In genomic region chr1:185840880-185841279, GRCh38 we compare ENCODE assay signal across 20 cellular contexts.
A peak's percentile ranks its signal among the peaks of the same experiment; 100 is the strongest.
DNase-seq lines count a peak whose midpoint lies in the region; ATAC-seq, FAIRE-seq and TF ChIP-seq lines count a peak whose summit lies in the region.
"Had no signal": no experiment of that assay in that cellular context is flagged by ENCODE, and none has a peak within 500 bp of the region (broad histone marks: within the 10 kb centered on the region; RNA-seq: fewer than 3 reads in every experiment).

No MANE protein-coding gene starts in this region.

- H3K27ac ChIP-seq in A673 (ENCODE audit: low read depth, low read length, poor library complexity, severe bottlenecking) (peak overlapping the region; percentile 31), SK-N-MC (peak overlapping the region; percentile 26; the same call in 1 of the 2 replicates), endothelial cell of umbilical vein (ENCODE audit: insufficient read depth, low read depth, low read length) (no peak overlapping the region)
- H3K27ac ChIP-seq: 22Rv1, A549, BLaER1 had no signal

- no peak for FAIRE-seq in endothelial cell of umbilical vein (lab: Jason Lieb, UNC)
- FAIRE-seq: A549, GM12878, GM12892, GM18507 had no signal

- no peak overlapping the region for H3K4me2 ChIP-seq in endothelial cell of umbilical vein (ENCODE audit: insufficient read depth, low read length)
- H3K4me2 ChIP-seq: A549, BLaER1 had no signal

- H3K36me3 ChIP-seq in A673 (ENCODE audit: insufficient read depth, low read length, poor library complexity, severe bottlenecking) (peaks cover 10% of the 10 kb centered on the region), SK-N-MC (ENCODE audit: insufficient read depth, low read length) (peaks cover 4% of the 10 kb centered on the region), endothelial cell of umbilical vein (ENCODE audit: control insufficient read depth in 2 of 2, extremely low read depth in 1 of 2, insufficient read depth in 2 of 2, low read length in 2 of 2) (no peaks in the 10 kb centered on the region)
- H3K36me3 ChIP-seq: BE2C, BLaER1 had no signal

- DNase-seq in A673 (ENCODE audit: low spot score) (no peak), SK-N-MC (ENCODE audit: low read depth, low spot score) (no peak), endothelial cell of umbilical vein (ENCODE audit: low read depth, low spot score) (peak; percentile 71)
- DNase-seq: ACHN; BE2C; C1 segment of cervical spinal cord; Caco-2; Calu3; CD4-positive, alpha-beta T cell; CD8-positive, alpha-beta T cell; DMS79 treated with DMSO at 0.1 percent for 48 hours; GDM1 had no signal

- POLR2A ChIA-PET in A673 (lab: Charles Lee; ENCODE audit: low non-redundant PET): no interaction called here
- POLR2A ChIA-PET in endothelial cell of umbilical vein (lab: Charles Lee): no interaction called here

- H3K4me1 ChIP-seq in A673 (ENCODE audit: insufficient read depth, low read length, poor library complexity, severe bottlenecking) (peaks cover 82% of the 10 kb centered on the region), endothelial cell of umbilical vein (ENCODE audit: control insufficient read depth, extremely low read depth, insufficient read depth, low read length) (peaks cover 6% of the 10 kb centered on the region)
- H3K4me1 ChIP-seq: A549, BE2C, BLaER1, Caco-2 had no signal

- TF ChIP-seq CTCF in A673 (conservative IDR thresholded peaks at IDR 0.05; ENCODE audit: low read depth, low read length) (no peak), endothelial cell of umbilical vein (IDR thresholded peaks at IDR 0.05; ENCODE audit: extremely low read depth in 1 of 2, insufficient read depth in 1 of 2, low read depth in 1 of 2, low read length in 2 of 2) (no peak)

- no TSS peak for BruUV-seq in A673 (replicated peaks; lab: Mats Ljungman, UMichigan)
- no TSS peak for BruUV-seq in endothelial cell of umbilical vein (replicated peaks; lab: Mats Ljungman, UMichigan)

- H3K27me3 ChIP-seq in A673 (replicated peaks; ENCODE audit: insufficient read depth, low read depth, low read length, poor library complexity): no peaks in the 10 kb centered on the region
- H3K27me3 ChIP-seq in endothelial cell of umbilical vein (ENCODE audit: control insufficient read depth in 2 of 2, insufficient read depth in 2 of 2, low read length in 2 of 2): no peaks in the 10 kb centered on the region
- H3K27me3 ChIP-seq: BE2C, BLaER1 had no signal

- H3K9me1 ChIP-seq in endothelial cell of umbilical vein (replicated peaks; ENCODE audit: control insufficient read depth, extremely low read depth, insufficient read depth, low read length): no peaks in the 10 kb centered on the region

- ATAC-seq in GM21515 (IDR thresholded peaks at IDR 0.05; ENCODE audit: unreplicated experiment) (no peak), HG02623 (IDR thresholded peaks at IDR 0.05; ENCODE audit: unreplicated experiment) (no peak)
- ATAC-seq: A549; CD8-positive, alpha-beta T cell; GM12878 had no signal

- H3K9me3 ChIP-seq in A673 (ENCODE audit: low read depth, low read length, poor library complexity, severe bottlenecking) (no peaks in the 10 kb centered on the region), SK-N-MC (ENCODE audit: low read depth, low read length) (no peaks in the 10 kb centered on the region), endothelial cell of umbilical vein (replicated peaks; ENCODE audit: control insufficient read depth, insufficient read depth, low read length) (no peaks in the 10 kb centered on the region)
- H3K9me3 ChIP-seq: A549, BE2C, BLaER1, Caco-2 had no signal

- no peaks in the 10 kb centered on the region for H3K79me2 ChIP-seq in endothelial cell of umbilical vein (ENCODE audit: control insufficient read depth, insufficient read depth, low read length)

- H3K9ac ChIP-seq in SK-N-MC (ENCODE audit: insufficient read length) (no peak overlapping the region), endothelial cell of umbilical vein (replicated peaks; ENCODE audit: extremely low read depth, insufficient read depth, low read length) (no peak overlapping the region)
- H3K9ac ChIP-seq: BLaER1 had no signal

- CTCF ChIA-PET in A673 (lab: Charles Lee): no interaction called here
- CTCF ChIA-PET in endothelial cell of umbilical vein (lab: Charles Lee): no interaction called here

- dilution Hi-C loops in endothelial cell of umbilical vein (cut with MboI; ENCODE audit: extremely low pct_ligation_motif_present, low sequenced_read_pairs): no loop called here

- H2AFZ ChIP-seq in endothelial cell of umbilical vein (ENCODE audit: low read depth, low read length): no peak overlapping the region

- no peak for TF ChIP-seq POLR2A in endothelial cell of umbilical vein (IDR thresholded peaks at IDR 0.05; ENCODE audit: low read depth, low read length)

- H4K20me1 ChIP-seq in endothelial cell of umbilical vein (replicated peaks; ENCODE audit: control insufficient read depth, extremely low read depth, insufficient read depth, low read length): no peaks in the 10 kb centered on the region
- H4K20me1 ChIP-seq: BLaER1 had no signal

- intact Hi-C loops in A673 (cut with micrococcal nuclease; ENCODE audit: unreplicated experiment) (no loop called here), endothelial cell of umbilical vein (cut with micrococcal nuclease) (no loop called here)

- H3K4me3 ChIP-seq in A673 (ENCODE audit: low read depth, low read length, poor library complexity, severe bottlenecking) (no peak overlapping the region), SK-N-MC (no peak overlapping the region), endothelial cell of umbilical vein (replicated peaks in 1 of 3; ENCODE audit: insufficient read depth in 1 of 3, low read depth in 1 of 3, low read length in 3 of 3) (no peak overlapping the region)
- H3K4me3 ChIP-seq: A549, BLaER1, GM12878 had no signal

TF ChIP-seq in endothelial cell of umbilical vein, 7 proteins besides CTCF, POLR2A, EP300 and RAD21:
- TF ChIP-seq FOS (IDR thresholded peaks at IDR 0.05; ENCODE audit: borderline replicate concordance, insufficient read depth, low read length): no peak
- no peak for TF ChIP-seq JUN (IDR thresholded peaks at IDR 0.05; ENCODE audit: borderline replicate concordance, insufficient read depth, insufficient read length, low read depth)
- no peak for TF ChIP-seq EZH2 (IDR thresholded peaks at IDR 0.05; ENCODE audit: borderline replicate concordance, low read depth, low read length, severe bottlenecking)
- TF ChIP-seq GATA2 (IDR thresholded peaks at IDR 0.05; ENCODE audit: insufficient read depth, insufficient read length, low read depth, low read length): no peak
- TF ChIP-seq MYC (IDR thresholded peaks at IDR 0.05; ENCODE audit: low read depth, low read length): no peak
- TF ChIP-seq, protein P1, sequence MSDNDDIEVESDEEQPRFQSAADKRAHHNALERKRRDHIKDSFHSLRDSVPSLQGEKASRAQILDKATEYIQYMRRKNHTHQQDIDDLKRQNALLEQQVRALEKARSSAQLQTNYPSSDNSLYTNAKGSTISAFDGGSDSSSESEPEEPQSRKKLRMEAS (IDR thresholded peaks at IDR 0.05; ENCODE audit: insufficient read depth, insufficient read length): no peak
- TF ChIP-seq POLR2AphosphoS5 (IDR thresholded peaks at IDR 0.05; ENCODE audit: insufficient read depth, low read depth, low read length): no peak
